ENCODE assay signal across 1 cellular context in the genomic region with DNA sequence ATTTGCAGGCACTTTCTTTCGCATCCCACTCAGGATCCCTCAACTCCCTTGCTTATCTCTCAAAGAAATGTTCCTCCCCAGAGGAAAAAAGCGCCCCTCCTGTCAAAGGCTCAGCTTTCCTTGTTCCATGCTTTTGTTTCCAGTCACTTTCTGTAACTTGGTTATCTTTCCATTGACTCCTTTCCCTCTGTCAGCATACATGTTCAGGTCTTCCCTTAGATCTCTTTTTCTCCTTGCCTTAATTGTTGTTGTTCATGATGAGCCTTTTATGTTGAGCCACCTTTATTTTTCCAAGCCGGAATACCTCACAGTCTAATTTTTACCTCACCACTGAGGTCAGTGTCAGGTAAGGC.
TF ChIP-seq lines count a peak whose summit lies in the region.

No MANE protein-coding gene starts in this region.

TF ChIP-seq in K562, 482 proteins besides CTCF, POLR2A, EP300 and RAD21 (continued from another document):
- TF ChIP-seq CAMTA2 (CRISPR knock-in tag; conservative IDR thresholded peaks at IDR 0.05) (no peak), GTF2E2 (tag; IDR thresholded peaks at IDR 0.05) (peak; percentile 62; the same call in 1 of the 2 replicates), HDAC1 (IDR thresholded peaks at IDR 0.05) (peak in 1 of 2 experiments; percentile 59; a peak in 2 of 4 replicates), EHMT2 (IDR thresholded peaks at IDR 0.05) (0 out of 2 replicates have a peak, but pooled peaks have one; percentile 34), HNRNPH1 (optimal IDR thresholded peaks at IDR 0.05; ENCODE audit: low read depth, low read length) (no peak), WHSC1 (IDR thresholded peaks at IDR 0.05; ENCODE audit: low read length) (no peak), ZNF239 (CRISPR knock-in tag; IDR thresholded peaks at IDR 0.05) (no peak), NFIC (IDR thresholded peaks at IDR 0.05) (no peak)
- TF ChIP-seq, protein P1, sequence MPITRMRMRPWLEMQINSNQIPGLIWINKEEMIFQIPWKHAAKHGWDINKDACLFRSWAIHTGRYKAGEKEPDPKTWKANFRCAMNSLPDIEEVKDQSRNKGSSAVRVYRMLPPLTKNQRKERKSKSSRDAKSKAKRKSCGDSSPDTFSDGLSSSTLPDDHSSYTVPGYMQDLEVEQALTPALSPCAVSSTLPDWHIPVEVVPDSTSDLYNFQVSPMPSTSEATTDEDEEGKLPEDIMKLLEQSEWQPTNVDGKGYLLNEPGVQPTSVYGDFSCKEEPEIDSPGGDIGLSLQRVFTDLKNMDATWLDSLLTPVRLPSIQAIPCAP (CRISPR knock-in tag; IDR thresholded peaks at IDR 0.05; ENCODE audit: borderline replicate concordance), result no peak
- TF ChIP-seq, protein P2, sequence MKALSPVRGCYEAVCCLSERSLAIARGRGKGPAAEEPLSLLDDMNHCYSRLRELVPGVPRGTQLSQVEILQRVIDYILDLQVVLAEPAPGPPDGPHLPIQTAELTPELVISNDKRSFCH (CRISPR knock-in tag; IDR thresholded peaks at IDR 0.05), result no peak
- TF ChIP-seq, protein P2 (tag; IDR thresholded peaks at IDR 0.05), result no peak
- TF ChIP-seq, protein P3, sequence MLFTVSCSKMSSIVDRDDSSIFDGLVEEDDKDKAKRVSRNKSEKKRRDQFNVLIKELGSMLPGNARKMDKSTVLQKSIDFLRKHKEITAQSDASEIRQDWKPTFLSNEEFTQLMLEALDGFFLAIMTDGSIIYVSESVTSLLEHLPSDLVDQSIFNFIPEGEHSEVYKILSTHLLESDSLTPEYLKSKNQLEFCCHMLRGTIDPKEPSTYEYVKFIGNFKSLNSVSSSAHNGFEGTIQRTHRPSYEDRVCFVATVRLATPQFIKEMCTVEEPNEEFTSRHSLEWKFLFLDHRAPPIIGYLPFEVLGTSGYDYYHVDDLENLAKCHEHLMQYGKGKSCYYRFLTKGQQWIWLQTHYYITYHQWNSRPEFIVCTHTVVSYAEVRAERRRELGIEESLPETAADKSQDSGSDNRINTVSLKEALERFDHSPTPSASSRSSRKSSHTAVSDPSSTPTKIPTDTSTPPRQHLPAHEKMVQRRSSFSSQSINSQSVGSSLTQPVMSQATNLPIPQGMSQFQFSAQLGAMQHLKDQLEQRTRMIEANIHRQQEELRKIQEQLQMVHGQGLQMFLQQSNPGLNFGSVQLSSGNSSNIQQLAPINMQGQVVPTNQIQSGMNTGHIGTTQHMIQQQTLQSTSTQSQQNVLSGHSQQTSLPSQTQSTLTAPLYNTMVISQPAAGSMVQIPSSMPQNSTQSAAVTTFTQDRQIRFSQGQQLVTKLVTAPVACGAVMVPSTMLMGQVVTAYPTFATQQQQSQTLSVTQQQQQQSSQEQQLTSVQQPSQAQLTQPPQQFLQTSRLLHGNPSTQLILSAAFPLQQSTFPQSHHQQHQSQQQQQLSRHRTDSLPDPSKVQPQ (CRISPR knock-in tag; IDR thresholded peaks at IDR 0.05; ENCODE audit: borderline replicate concordance), result no peak
TF ChIP-seq in K562: peak in this region for 6.
